11 cellular contexts compared by ENCODE assay signal in genomic region chr10:86759073-86759672, GRCh38. TPM values are rescaled to one million over a fixed set of nuclear protein-coding genes. Genes with fewer than 3 reads are reported as not detected.
DNase-seq lines count a peak whose midpoint lies in the region; ATAC-seq and TF ChIP-seq lines count a peak whose summit lies in the region.
"Had no signal": no experiment of that assay in that cellular context is flagged by ENCODE, and none has a peak within 500 bp of the region (broad histone marks: within the 10 kb centered on the region; RNA-seq: fewer than 3 reads in every experiment).

No MANE protein-coding gene starts in this region.

- H2BK5ac ChIP-seq in IMR-90 (ENCODE audit: low read depth, low read length, poor library complexity, severe bottlenecking), result no peak overlapping the region

- no peak for TF ChIP-seq RAD21 in IMR-90 (IDR thresholded peaks at IDR 0.05; ENCODE audit: low read length)

- no peak for ATAC-seq in CD4-positive, alpha-beta T cell (ENCODE audit: poor library complexity)
- ATAC-seq in IMR-90 (ENCODE audit: low read depth), result no peak

- POLR2A ChIA-PET in CD4-positive, alpha-beta T cell (lab: Charles Lee), result no interaction called here
- POLR2A ChIA-PET in IMR-90 (lab: Charles Lee; ENCODE audit: unreplicated experiment), result no interaction called here

- peak overlapping the region; percentile 68; the same call in 1 of the 2 replicates for H3K23ac ChIP-seq in IMR-90 (ENCODE audit: low read depth, low read length)

- intact Hi-C loops in CD4-positive, alpha-beta T cell (cut with DNase I, micrococcal nuclease), result loop anchor here (5.0 kb wide), 3 partner anchors 47 to 237 kb away; partner anchors contain the start of gene WAPL (in 1 of the 2)
- intact Hi-C loops in IMR-90 (cut with micrococcal nuclease), result loop anchor here (5.0 kb wide), 1 partner anchor 108 kb away; no protein-coding TSS in a partner anchor

- no peak overlapping the region for H2BK20ac ChIP-seq in IMR-90 (ENCODE audit: low read depth, low read length)

- H3K4me3 ChIP-seq in IMR-90 (ENCODE audit: insufficient read depth, low read depth, low read length) (peak overlapping the region; percentile 23), coronary artery (peak overlapping the region; percentile 95)

- no peak overlapping the region for H4K91ac ChIP-seq in IMR-90 (ENCODE audit: insufficient read depth, low read depth, low read length)

- no peak overlapping the region for H3K27ac Mint-ChIP-seq in CD4-positive, alpha-beta T cell
- H3K27ac Mint-ChIP-seq in nephron, result peak overlapping the region; percentile 99 to 100 (median 99)

- H3K36me3 Mint-ChIP-seq in CD4-positive, alpha-beta T cell (ENCODE audit: low read depth), result peaks cover 11% of the 10 kb centered on the region
- no peaks in the 10 kb centered on the region for H3K36me3 Mint-ChIP-seq in nephron (ENCODE audit: low read depth)

- 0 out of 2 replicates have a peak, but pooled peaks cover 4% of the 10 kb centered on the region for H3K9me1 ChIP-seq in IMR-90 (ENCODE audit: insufficient read depth, low read length)

- TF ChIP-seq CTCF in CD4-positive, alpha-beta T cell (IDR thresholded peaks at IDR 0.05), result no peak
- TF ChIP-seq CTCF in IMR-90 (conservative IDR thresholded peaks at IDR 0.05; ENCODE audit: low read depth, low read length), result no peak
- TF ChIP-seq CTCF in coronary artery (IDR thresholded peaks at IDR 0.05), result no peak
- no peak for TF ChIP-seq CTCF in nephron (IDR thresholded peaks at IDR 0.05; ENCODE audit: unreplicated experiment in 3 of 3)

- no CpG with 5 or more reads among the region's 3 CpGs for WGBS in IMR-90 (ENCODE audit: extremely low coverage in 2 of 2, insufficient read length in 1 of 2), 2 experiments

- no peak overlapping the region for H4K5ac ChIP-seq in IMR-90 (ENCODE audit: low read depth, low read length)

- no peaks in the 10 kb centered on the region for H3K9me3 Mint-ChIP-seq in CD4-positive, alpha-beta T cell
- no peaks in the 10 kb centered on the region for H3K9me3 Mint-ChIP-seq in nephron

- no TSS peak for BruUV-seq in IMR-90 (replicated peaks; lab: Mats Ljungman, UMichigan)

- peaks cover 4 to 49% of the 10 kb centered on the region in 2 experiments; a peak in 3 of 4 replicates for H3K79me1 ChIP-seq in IMR-90 (ENCODE audit: low read depth in 1 of 2, low read length in 2 of 2)

- no peak overlapping the region for H3K56ac ChIP-seq in IMR-90 (ENCODE audit: extremely low read depth, insufficient read depth, low read length)

- no peak overlapping the region for H2AK5ac ChIP-seq in IMR-90 (ENCODE audit: low read depth, low read length)

- no peak overlapping the region for H2BK15ac ChIP-seq in IMR-90 (ENCODE audit: low read depth, low read length)

- dilution Hi-C loops in IMR-90 (cut with HindIII; ENCODE audit: low sequenced_read_pairs, unreplicated experiment), result no loop called here

- no peak overlapping the region for H3K27ac ChIP-seq in CD4-positive, alpha-beta T cell (ENCODE audit: low read depth, low read length)
- H3K27ac ChIP-seq in IMR-90 (ENCODE audit: insufficient read depth, low read length) (no peak overlapping the region), coronary artery (peak overlapping the region in 1 of 2 donors; percentile 90)
- H3K27ac ChIP-seq: epithelial cell of prostate had no signal

- TF ChIP-seq POLR2A in IMR-90 (IDR thresholded peaks at IDR 0.05; ENCODE audit: low read depth, low read length), result no peak

- no peak overlapping the region for H4K8ac ChIP-seq in IMR-90 (ENCODE audit: low read depth in 2 of 2, low read length in 2 of 2)

- in situ Hi-C loops in IMR-90 (cut with MboI; ENCODE audit: low sequenced_read_pairs), result no loop called here

- H3K4me1 ChIP-seq in IMR-90 (ENCODE audit: control insufficient read depth, insufficient read depth, low read length), result peaks cover 2% of the 10 kb centered on the region; the same call in 1 of the 2 replicates

- H3K9ac ChIP-seq in IMR-90 (ENCODE audit: low read depth, low read length), result no peak overlapping the region; the same call in 1 of the 2 replicates

- H3K27me3 ChIP-seq in CD4-positive, alpha-beta T cell (ENCODE audit: control insufficient read depth, insufficient read depth, low read length), result no peaks in the 10 kb centered on the region
- no peaks in the 10 kb centered on the region for H3K27me3 ChIP-seq in IMR-90 (ENCODE audit: control insufficient read depth, insufficient read depth, low read length)

- H3K14ac ChIP-seq in IMR-90 (replicated peaks; ENCODE audit: low read depth, low read length), result no peak overlapping the region

- H3K4ac ChIP-seq in IMR-90 (ENCODE audit: low read depth, low read length), result no peak overlapping the region

- no peaks in the 10 kb centered on the region for H3K9me3 ChIP-seq in CD4-positive, alpha-beta T cell (ENCODE audit: control insufficient read depth, low read length)
- no peaks in the 10 kb centered on the region for H3K9me3 ChIP-seq in IMR-90 (ENCODE audit: control insufficient read depth, insufficient read depth, low read length)

- peak overlapping the region; percentile 62 for H3K4me3 Mint-ChIP-seq in CD4-positive, alpha-beta T cell
- H3K4me3 Mint-ChIP-seq in nephron, result peak overlapping the region; percentile 86 to 100 (median 100)

- no peak for DNase-seq in CD4-positive, alpha-beta T cell
- DNase-seq in IMR-90, result peak; percentile 16
- no peak for DNase-seq in coronary artery (ENCODE audit: low spot score)
- no peak for DNase-seq in activated naive CD4-positive, alpha-beta T cell treated with anti-CD3 and anti-CD28 coated beads, Interleukin-2, amount 50 U/mL, for 16 hours
- DNase-seq in NK-92 treated with Interleukin-12 subunit alpha and Interleukin-12 subunit beta, amount 100 ng/mL, for 24 hours (lab: John Stamatoyannopoulos, UW), result no peak
- DNase-seq in NK-92 (lab: John Stamatoyannopoulos, UW; ENCODE audit: unreplicated experiment), result no peak
- no peak for DNase-seq in activated CD4-positive, CD25-positive, alpha-beta regulatory T cell treated with anti-CD3 and anti-CD28 coated beads, Interleukin-2, amount 50 U/mL, for 72 hours
- DNase-seq: GDM1, NCI-H187 treated with DMSO at 0.1 percent for 48 hours had no signal

- CTCF ChIA-PET in CD4-positive, alpha-beta T cell (lab: Charles Lee), result no interaction called here
- CTCF ChIA-PET in IMR-90 (lab: Yijun Ruan, JAX), result interaction anchor here (0.5 to 0.7 kb wide), 2 partner anchors 110 to 180 kb away, joined by 3 read pairs; no protein-coding TSS in a partner anchor

- H3K4me2 ChIP-seq in IMR-90 (ENCODE audit: low read depth, low read length), result peak overlapping the region; percentile 96

- no peak overlapping the region for H3K18ac ChIP-seq in IMR-90 (ENCODE audit: low read depth, low read length)

- peaks cover 41% of the 10 kb centered on the region for H4K20me1 ChIP-seq in IMR-90 (ENCODE audit: insufficient read depth, low read length)

- H2AK9ac ChIP-seq in IMR-90 (replicated peaks; ENCODE audit: low read depth, low read length, poor library complexity), result no peak overlapping the region

- H3K4me1 Mint-ChIP-seq in CD4-positive, alpha-beta T cell (ENCODE audit: low read depth), result peaks cover 37% of the 10 kb centered on the region
- H3K4me1 Mint-ChIP-seq in nephron, result peaks cover 49% of the 10 kb centered on the region

- H3K36me3 ChIP-seq in IMR-90 (ENCODE audit: control insufficient read depth, insufficient read depth, low read length), result no peaks in the 10 kb centered on the region

- no peak overlapping the region for H2BK120ac ChIP-seq in IMR-90 (ENCODE audit: low read depth, low read length)

- no peak overlapping the region for H2AFZ ChIP-seq in IMR-90 (replicated peaks; ENCODE audit: low read length, poor library complexity)

- peaks cover 43% of the 10 kb centered on the region for H3K27me3 Mint-ChIP-seq in CD4-positive, alpha-beta T cell
- no peaks in the 10 kb centered on the region for H3K27me3 Mint-ChIP-seq in nephron (ENCODE audit: low read depth)

TF ChIP-seq in IMR-90, 13 proteins besides CTCF, POLR2A, EP300 and RAD21:
- no peak for TF ChIP-seq MAZ (IDR thresholded peaks at IDR 0.05; ENCODE audit: borderline replicate concordance, low read depth, low read length)
- TF ChIP-seq USF2 (IDR thresholded peaks at IDR 0.05; ENCODE audit: low read depth, low read length), result no peak
- TF ChIP-seq SMC3 (IDR thresholded peaks at IDR 0.05; ENCODE audit: low read depth, low read length), result no peak
- TF ChIP-seq CEBPB (IDR thresholded peaks at IDR 0.05; ENCODE audit: low read depth, low read length), result peak; percentile 12; the same call in 1 of the 2 replicates

RNA-seq across cellular contexts. Expression of gene BMPR1A, which starts 2.8 kb away (rescaled TPM):
- total RNA-seq in CD4-positive, alpha-beta T cell, result 1 to 10 TPM; 1.9 to 2.6 TPM
- 93.7 and 94.7 TPM in 2 replicates for total RNA-seq in IMR-90 (2012; rRNA removed)
- polyA plus RNA-seq in IMR-90 (2012; rRNA removed), result 13.5 and 15.9 TPM in 2 replicates
- 3.4 and 4.9 TPM in 2 replicates for polyA plus RNA-seq in IMR-90 (2012; cell fraction: cytosol; rRNA removed)
- 1.3 and 16.0 TPM in 2 replicates for polyA plus RNA-seq in IMR-90 (2012; cell fraction: nucleus; rRNA removed; ENCODE audit: low replicate concordance)

Comparison
In these comparisons a context has a peak if more than half of its experiments do, and no peak if none do; other contexts are left out.
1. RNA of gene BMPR1A, which starts 2.8 kb away (total RNA-seq): 93.7 to 94.7 TPM in IMR-90; 1.9 to 2.6 TPM in CD4-positive, alpha-beta T cell; every median in the first group is over 10 times any median in the second.